Comparison of ENCODE assay signal across 10 cellular contexts in genomic region chr18:44758821-44759624, GRCh38.
DNase-seq lines count a peak whose midpoint lies in the region; ATAC-seq and TF ChIP-seq lines count a peak whose summit lies in the region.
"Had no signal": no experiment of that assay in that cellular context is flagged by ENCODE, and none has a peak within 500 bp of the region (broad histone marks: within the 10 kb centered on the region; RNA-seq: fewer than 3 reads in every experiment).

No MANE protein-coding gene starts in this region.

- H4K20me1 ChIP-seq in neural progenitor cell (ENCODE audit: low read depth), result peaks cover 4% of the 10 kb centered on the region

- ATAC-seq in GM21360 (IDR thresholded peaks at IDR 0.05; ENCODE audit: unreplicated experiment) (peak; percentile 91), HG03571 (IDR thresholded peaks at IDR 0.05; ENCODE audit: unreplicated experiment) (peak; percentile 94)
- ATAC-seq in activated naive CD8-positive, alpha-beta T cell treated with anti-CD3 and anti-CD28 coated beads, Interleukin-2, amount 10 ng/mL, durations not matched to agents 7 days and 5 days (ENCODE audit: low read depth), result peak; percentile 81

- no peaks in the 10 kb centered on the region for H3K4me1 ChIP-seq in neural progenitor cell

- H3K4me2 ChIP-seq in neural progenitor cell, result no peak overlapping the region

- no peaks in the 10 kb centered on the region for H3K27me3 ChIP-seq in neural progenitor cell

- H3K27ac Mint-ChIP-seq in activated naive CD8-positive, alpha-beta T cell treated with anti-CD3 and anti-CD28 coated beads, Interleukin-2, amount 10 ng/mL, durations not matched to agents 7 days and 5 days, result peak overlapping the region; percentile 98
- H3K27ac Mint-ChIP-seq in neural progenitor cell (no peak overlapping the region), Calu3 (ENCODE audit: unreplicated experiment) (no peak overlapping the region)

- H3K79me2 ChIP-seq in neural progenitor cell (ENCODE audit: low read depth), result no peaks in the 10 kb centered on the region

- H3F3A ChIP-seq in neural progenitor cell (ENCODE audit: low read depth), result no peaks in the 10 kb centered on the region

- H3K4me3 ChIP-seq in neural progenitor cell, result no peak overlapping the region
- H3K4me3 ChIP-seq: lung had no signal

- H3K36me3 ChIP-seq in neural progenitor cell, result no peaks in the 10 kb centered on the region

- H3K9me3 ChIP-seq in neural progenitor cell (ENCODE audit: low read depth), result no peaks in the 10 kb centered on the region

- H2AFZ ChIP-seq in neural progenitor cell (replicated peaks), result no peak overlapping the region

- POLR2A ChIA-PET in activated naive CD8-positive, alpha-beta T cell treated with anti-CD3 and anti-CD28 coated beads, Interleukin-2, amount 10 ng/mL, durations not matched to agents 7 days and 5 days (lab: Charles Lee), result interaction anchor here (0.7 to 1.2 kb wide), 3 partner anchors 9 to 79 kb away, joined by 3 read pairs; partner anchors contain the start of gene SETBP1

- intact Hi-C loops in Calu3 (cut with micrococcal nuclease; ENCODE audit: unreplicated experiment), result no loop called here

- TF ChIP-seq CTCF in neural progenitor cell (IDR thresholded peaks at IDR 0.05) (no peak), Calu3 (IDR thresholded peaks at IDR 0.05; ENCODE audit: unreplicated experiment) (no peak)

- peaks cover 22% of the 10 kb centered on the region for H3K4me1 Mint-ChIP-seq in activated naive CD8-positive, alpha-beta T cell treated with anti-CD3 and anti-CD28 coated beads, Interleukin-2, amount 10 ng/mL, durations not matched to agents 7 days and 5 days
- peaks cover 9% of the 10 kb centered on the region for H3K4me1 Mint-ChIP-seq in neural progenitor cell
- H3K4me1 Mint-ChIP-seq in Calu3 (ENCODE audit: low read depth, unreplicated experiment), result peaks cover 17% of the 10 kb centered on the region

- H3K27me3 Mint-ChIP-seq in activated naive CD8-positive, alpha-beta T cell treated with anti-CD3 and anti-CD28 coated beads, Interleukin-2, amount 10 ng/mL, durations not matched to agents 7 days and 5 days, result no peaks in the 10 kb centered on the region
- H3K27me3 Mint-ChIP-seq in neural progenitor cell (ENCODE audit: insufficient read depth, low read depth) (peaks cover 3% of the 10 kb centered on the region), Calu3 (ENCODE audit: unreplicated experiment) (no peaks in the 10 kb centered on the region)

- H3K4me3 Mint-ChIP-seq in activated naive CD8-positive, alpha-beta T cell treated with anti-CD3 and anti-CD28 coated beads, Interleukin-2, amount 10 ng/mL, durations not matched to agents 7 days and 5 days, result peak overlapping the region; percentile 80
- H3K4me3 Mint-ChIP-seq in neural progenitor cell (no peak overlapping the region), Calu3 (ENCODE audit: low read depth, unreplicated experiment) (no peak overlapping the region)

- no TSS peak for BruUV-seq in Calu3 (replicated peaks; lab: Mats Ljungman, UMichigan)

- H3K9ac ChIP-seq in neural progenitor cell, result no peak overlapping the region

- H3K27ac ChIP-seq in neural progenitor cell, result no peak overlapping the region

- H3K36me3 Mint-ChIP-seq in activated naive CD8-positive, alpha-beta T cell treated with anti-CD3 and anti-CD28 coated beads, Interleukin-2, amount 10 ng/mL, durations not matched to agents 7 days and 5 days, result peaks cover 12% of the 10 kb centered on the region
- H3K36me3 Mint-ChIP-seq in neural progenitor cell, result peaks cover 32% of the 10 kb centered on the region
- no peaks in the 10 kb centered on the region for H3K36me3 Mint-ChIP-seq in Calu3 (ENCODE audit: insufficient read depth, unreplicated experiment)

- peak; percentile 87 for DNase-seq in CD1c-positive myeloid dendritic cell (ENCODE audit: extremely low spot score)
- peak; percentile 31 for DNase-seq in activated naive CD8-positive, alpha-beta T cell treated with anti-CD3 and anti-CD28 coated beads, Interleukin-2, amount 10 ng/mL, durations not matched to agents 7 days and 5 days
- DNase-seq in stimulated activated CD8-positive, alpha-beta memory T cell treated with anti-CD3 and anti-CD28 coated beads, Interleukin-4, amount 100 ng/mL, for 24 hours (ENCODE audit: low read depth), result peak; percentile 37
- DNase-seq in nucleus accumbens (lab: John Stamatoyannopoulos, UW), result no peak
- no peak for DNase-seq in neural progenitor cell (ENCODE audit: low spot score)
- DNase-seq in Calu3, result no peak
- DNase-seq: DND-41 had no signal

- CTCF ChIA-PET in Calu3 (lab: Charles Lee), result no interaction called here

- peaks cover 4% of the 10 kb centered on the region for H3K9me3 Mint-ChIP-seq in activated naive CD8-positive, alpha-beta T cell treated with anti-CD3 and anti-CD28 coated beads, Interleukin-2, amount 10 ng/mL, durations not matched to agents 7 days and 5 days
- H3K9me3 Mint-ChIP-seq in neural progenitor cell, result no peaks in the 10 kb centered on the region
- no peaks in the 10 kb centered on the region for H3K9me3 Mint-ChIP-seq in Calu3 (ENCODE audit: low read depth, unreplicated experiment)

Comparison
In these comparisons a context has a peak if more than half of its experiments do, and no peak if none do; other contexts are left out.
1. DNase-seq: peak in CD1c-positive myeloid dendritic cell (single experiment), activated naive CD8-positive, alpha-beta T cell treated with anti-CD3 and anti-CD28 coated beads, Interleukin-2, amount 10 ng/mL, durations not matched to agents 7 days and 5 days (single experiment) and stimulated activated CD8-positive, alpha-beta memory T cell treated with anti-CD3 and anti-CD28 coated beads, Interleukin-4, amount 100 ng/mL, for 24 hours (single experiment); none in nucleus accumbens (0 of 56), neural progenitor cell (single experiment) and Calu3 (single experiment).
2. Peak in every context shown above with its lines, with median percentiles within 50 percentile points of each other: ATAC-seq.